15 cellular contexts compared by ENCODE assay signal in the genomic region with DNA sequence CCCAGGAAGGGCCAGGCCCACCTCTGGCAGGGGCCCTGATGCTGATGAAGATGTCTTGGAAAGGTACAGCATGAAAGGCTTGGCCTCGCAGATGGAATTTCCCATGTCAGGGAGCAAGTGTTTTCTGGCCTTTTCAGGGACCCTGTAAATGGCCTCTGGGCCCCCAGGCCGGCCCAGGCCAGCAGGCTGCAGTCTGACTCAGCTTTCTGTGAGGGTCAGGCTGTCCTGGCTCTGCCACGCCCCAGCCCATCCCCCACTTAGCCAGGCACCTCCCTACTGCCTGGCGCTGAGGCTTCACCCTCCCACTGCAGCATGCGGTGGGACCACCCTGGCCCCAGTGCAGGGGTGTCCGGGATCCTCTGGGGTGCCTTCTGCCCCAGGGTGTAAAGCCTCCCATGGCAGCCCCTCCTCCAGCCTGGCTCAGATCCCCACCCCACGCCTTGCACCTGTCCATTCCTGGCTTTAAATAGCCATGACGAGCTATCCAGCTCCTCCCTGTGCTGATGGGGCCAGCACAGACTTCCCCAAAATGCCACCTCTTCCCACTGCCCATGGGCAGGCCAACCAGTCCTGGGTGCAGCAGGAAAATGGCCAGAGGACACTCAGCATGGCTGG. TPM values are rescaled to one million over a fixed set of nuclear protein-coding genes. Genes with fewer than 3 reads are reported as not detected.
"Had no signal": no experiment of that assay in that cellular context is flagged by ENCODE, and none has a peak within 500 bp of the region (broad histone marks: within the 10 kb centered on the region; RNA-seq: fewer than 3 reads in every experiment).

No MANE protein-coding gene starts in this region.

- ATAC-seq: activated CD4-positive, CD25-positive, alpha-beta regulatory T cell treated with anti-CD3 and anti-CD28 coated beads, Interleukin-2, amount 50 U/mL, for 24 hours; left lobe of liver; pancreas; stimulated activated effector memory CD8-positive, alpha-beta T cell treated with anti-CD3 and anti-CD28 coated beads, Interleukin-12 subunit alpha, Interleukin-12 subunit beta, amount 100 ng/mL, for 72 hours had no signal

- H3K4me3 Mint-ChIP-seq: memory B cell; neural progenitor cell; stimulated activated effector memory CD8-positive, alpha-beta T cell treated with anti-CD3 and anti-CD28 coated beads, Interleukin-12 subunit alpha, Interleukin-12 subunit beta, amount 100 ng/mL, for 72 hours; T-helper 2 cell treated with Interferon-gamma antibody and Interleukin-4, amounts not matched to agents 5 μg/mL and 100 μg/mL, for 36 hours had no signal

- H3K9me3 Mint-ChIP-seq: activated T-helper 2 cell treated with anti-CD3 and anti-CD28 coated beads, Interferon-gamma antibody, Interleukin-2, Interleukin-4, amounts not matched to agents 10 μg/mL and 5 μg/mL and 100 μg/mL, durations not matched to agents 14 hours and 24 hours and 36 hours; brain; memory B cell; neural progenitor cell; stimulated activated effector memory CD8-positive, alpha-beta T cell treated with anti-CD3 and anti-CD28 coated beads, Interleukin-12 subunit alpha, Interleukin-12 subunit beta, amount 100 ng/mL, for 72 hours; T-helper 2 cell treated with Interferon-gamma antibody and Interleukin-4, amounts not matched to agents 5 μg/mL and 100 μg/mL, for 36 hours had no signal

- H3K4me3 ChIP-seq: neural progenitor cell, pancreas, transverse colon had no signal

- H3K36me3 Mint-ChIP-seq: brain; memory B cell; neural progenitor cell; stimulated activated effector memory CD8-positive, alpha-beta T cell treated with anti-CD3 and anti-CD28 coated beads, Interleukin-12 subunit alpha, Interleukin-12 subunit beta, amount 100 ng/mL, for 72 hours had no signal

- H3K4me1 ChIP-seq: neural progenitor cell, pancreas, transverse colon had no signal

- H3K36me3 ChIP-seq: neural progenitor cell, pancreas, transverse colon had no signal

- H3K9me3 ChIP-seq: pancreas, transverse colon had no signal

- H3K27ac Mint-ChIP-seq: activated T-helper 2 cell treated with anti-CD3 and anti-CD28 coated beads, Interferon-gamma antibody, Interleukin-2, Interleukin-4, amounts not matched to agents 10 μg/mL and 5 μg/mL and 100 μg/mL, durations not matched to agents 14 hours and 24 hours and 36 hours; memory B cell; neural progenitor cell; stimulated activated effector memory CD8-positive, alpha-beta T cell treated with anti-CD3 and anti-CD28 coated beads, Interleukin-12 subunit alpha, Interleukin-12 subunit beta, amount 100 ng/mL, for 72 hours; T-helper 2 cell treated with Interferon-gamma antibody and Interleukin-4, amounts not matched to agents 5 μg/mL and 100 μg/mL, for 36 hours had no signal

- H3K4me1 Mint-ChIP-seq: memory B cell; stimulated activated effector memory CD8-positive, alpha-beta T cell treated with anti-CD3 and anti-CD28 coated beads, Interleukin-12 subunit alpha, Interleukin-12 subunit beta, amount 100 ng/mL, for 72 hours had no signal

- DNase-seq: activated naive CD4-positive, alpha-beta T cell treated with anti-CD3 and anti-CD28 coated beads, Interleukin-2, amount 50 U/mL, for 16 hours; cerebellar nuclear complex; dermis blood vessel endothelial cell; pancreas; transverse colon had no signal

- H3K27me3 ChIP-seq: neural progenitor cell, pancreas had no signal

- H3K27ac ChIP-seq: neural progenitor cell, pancreas, transverse colon had no signal

RNA-seq across cellular contexts. Expression of gene GATA5, which starts 35.6 kb away (rescaled TPM):
- total RNA-seq: activated T-helper 2 cell treated with anti-CD3 and anti-CD28 coated beads, Interferon-gamma antibody, Interleukin-2, Interleukin-4, amounts not matched to agents 10 μg/mL and 5 μg/mL and 100 μg/mL, durations not matched to agents 14 hours and 24 hours and 36 hours; dermis blood vessel endothelial cell; epithelial cell of proximal tubule; subcutaneous adipose tissue; transverse colon had no signal
